Comparison of ENCODE assay signal across 28 cellular contexts in genomic region chr2:34373586-34374233, GRCh38.
"Had no signal": no experiment of that assay in that cellular context is flagged by ENCODE, and none has a peak within 500 bp of the region (broad histone marks: within the 10 kb centered on the region; RNA-seq: fewer than 3 reads in every experiment).

No MANE protein-coding gene starts in this region.

- H3K27ac Mint-ChIP-seq: naive thymus-derived CD4-positive, alpha-beta T cell; natural killer cell; nephron; neural progenitor cell; stimulated activated memory B cell treated with anti-CD40 and anti-IgM and Interleukin-4, amounts not matched to agents 10 μg/mL and 1 μg/mL and 100 μg/mL, for 72 hours; stimulated activated naive CD8-positive, alpha-beta T cell treated with anti-CD3 and anti-CD28 coated beads, Interleukin-15, amount 100 ng/mL, for 72 hours had no signal

- ATAC-seq: naive thymus-derived CD4-positive, alpha-beta T cell; natural killer cell; psoas muscle; right cardiac atrium; sciatic nerve; stimulated activated memory B cell treated with anti-CD40 and anti-IgM and Interleukin-4, amounts not matched to agents 10 μg/mL and 1 μg/mL and 100 μg/mL, for 72 hours; stimulated activated naive CD8-positive, alpha-beta T cell treated with anti-CD3 and anti-CD28 coated beads, Interleukin-15, amount 100 ng/mL, for 72 hours; stimulated activated naive CD8-positive, alpha-beta T cell treated with anti-CD3 and anti-CD28 coated beads, Interleukin-15, Interleukin-2, amounts not matched to agents 100 U/mL and 50 U/mL, for 24 hours had no signal

- H3K36me3 ChIP-seq: neural progenitor cell, ovary, spleen, thoracic aorta, thyroid gland, tibial nerve, upper lobe of left lung, vagina had no signal

- H3K4me1 Mint-ChIP-seq: naive thymus-derived CD4-positive, alpha-beta T cell; natural killer cell; nephron; stimulated activated memory B cell treated with anti-CD40 and anti-IgM and Interleukin-4, amounts not matched to agents 10 μg/mL and 1 μg/mL and 100 μg/mL, for 72 hours; stimulated activated naive CD8-positive, alpha-beta T cell treated with anti-CD3 and anti-CD28 coated beads, Interleukin-15, amount 100 ng/mL, for 72 hours had no signal

- H3K27me3 Mint-ChIP-seq: naive thymus-derived CD4-positive, alpha-beta T cell; stimulated activated memory B cell treated with anti-CD40 and anti-IgM and Interleukin-4, amounts not matched to agents 10 μg/mL and 1 μg/mL and 100 μg/mL, for 72 hours; stimulated activated naive CD8-positive, alpha-beta T cell treated with anti-CD3 and anti-CD28 coated beads, Interleukin-15, amount 100 ng/mL, for 72 hours had no signal

- H3K4me3 ChIP-seq: neural progenitor cell, ovary, psoas muscle, skin epidermis, smooth muscle cell, spleen, thoracic aorta, thyroid gland, tibial nerve, upper lobe of left lung, vagina had no signal

- H3K9me3 ChIP-seq: ovary, psoas muscle, spleen, thoracic aorta, thyroid gland, tibial nerve, upper lobe of left lung, vagina had no signal

- H3K36me3 Mint-ChIP-seq: naive thymus-derived CD4-positive, alpha-beta T cell; natural killer cell; neural progenitor cell; stimulated activated memory B cell treated with anti-CD40 and anti-IgM and Interleukin-4, amounts not matched to agents 10 μg/mL and 1 μg/mL and 100 μg/mL, for 72 hours had no signal

- DNase-seq: naive thymus-derived CD4-positive, alpha-beta T cell; natural killer cell; occipital lobe; ovary; psoas muscle; right cardiac atrium; spleen; stimulated activated CD4-positive, alpha-beta T cell treated with anti-CD3 and anti-CD28 coated beads, Interleukin-12 subunit alpha, Interleukin-12 subunit beta, amount 100 ng/mL, for 4 hours; stimulated activated CD4-positive, alpha-beta T cell treated with anti-CD3 and anti-CD28 coated beads, Interleukin-1b, Interleukin-23, amount 100 ng/mL, for 48 hours; stimulated activated CD4-positive, alpha-beta T cell treated with anti-CD3 and anti-CD28 coated beads, Interleukin-4, amount 100 ng/mL, for 1 hour; stimulated activated CD4-positive, alpha-beta T cell treated with anti-CD3 and anti-CD28 coated beads, Interleukin-4, amount 100 ng/mL, for 4 hours; stimulated activated CD8-positive, alpha-beta memory T cell treated with anti-CD3 and anti-CD28 coated beads, Interleukin-4, amount 100 ng/mL, for 48 hours; stimulated activated naive CD4-positive, alpha-beta T cell; stimulated activated naive CD8-positive, alpha-beta T cell treated with anti-CD3 and anti-CD28 coated beads, Interleukin-15, amount 100 ng/mL, for 72 hours; stimulated activated naive CD8-positive, alpha-beta T cell treated with anti-CD3 and anti-CD28 coated beads, Interleukin-15, Interleukin-2, amounts not matched to agents 100 U/mL and 50 U/mL, for 24 hours; substantia nigra; thyroid gland; trophoblast cell; upper lobe of left lung had no signal

- H3K9me3 Mint-ChIP-seq: nephron; stimulated activated memory B cell treated with anti-CD40 and anti-IgM and Interleukin-4, amounts not matched to agents 10 μg/mL and 1 μg/mL and 100 μg/mL, for 72 hours had no signal

- H3K4me3 Mint-ChIP-seq: naive thymus-derived CD4-positive, alpha-beta T cell; natural killer cell; nephron; neural progenitor cell; stimulated activated memory B cell treated with anti-CD40 and anti-IgM and Interleukin-4, amounts not matched to agents 10 μg/mL and 1 μg/mL and 100 μg/mL, for 72 hours; stimulated activated naive CD8-positive, alpha-beta T cell treated with anti-CD3 and anti-CD28 coated beads, Interleukin-15, amount 100 ng/mL, for 72 hours had no signal

- H2AFZ ChIP-seq: neural progenitor cell had no signal

- H3K4me1 ChIP-seq: neural progenitor cell, psoas muscle, spleen, thyroid gland, tibial nerve, upper lobe of left lung, vagina had no signal

- H3K27ac ChIP-seq: neural progenitor cell, ovary, psoas muscle, skin epidermis, spleen, thoracic aorta, thyroid gland, tibial nerve, upper lobe of left lung, vagina had no signal

- H3K4me2 ChIP-seq: neural progenitor cell, smooth muscle cell had no signal
